ENCODE assay signal across 35 cellular contexts in genomic region chr11:64068705-64069400, GRCh38. TPM values are rescaled to one million over a fixed set of nuclear protein-coding genes. Genes with fewer than 3 reads are reported as not detected.
"Had no signal": no experiment of that assay in that cellular context is flagged by ENCODE, and none has a peak within 500 bp of the region (broad histone marks: within the 10 kb centered on the region; RNA-seq: fewer than 3 reads in every experiment).

No MANE protein-coding gene starts in this region.

- H3K9ac ChIP-seq: KMS-11 had no signal

- H3K27me3 Mint-ChIP-seq: activated CD4-positive, alpha-beta memory T cell treated with anti-CD3 and anti-CD28 coated beads, Interleukin-2, amount 10 ng/mL, durations not matched to agents 7 days and 5 days; activated CD8-positive, alpha-beta memory T cell treated with anti-CD3 and anti-CD28 coated beads, Interleukin-2, amount 10 ng/mL, durations not matched to agents 7 days and 5 days; activated naive CD8-positive, alpha-beta T cell treated with anti-CD3 and anti-CD28 coated beads for 36 hours had no signal

- H3K27me3 ChIP-seq: ascending aorta, breast epithelium had no signal

- ATAC-seq: activated CD8-positive, alpha-beta memory T cell treated with anti-CD3 and anti-CD28 coated beads, Interleukin-2, amount 10 ng/mL, durations not matched to agents 7 days and 5 days; activated T-cell treated with anti-CD3 and anti-CD28 coated beads, Interleukin-2, amount 50 U/mL, for 72 hours; activated T-helper 17 cell treated with anti-CD3 and anti-CD28 coated beads, Interleukin-2, amount 50 U/mL, for 72 hours had no signal

- H3K9me3 ChIP-seq: ascending aorta, breast epithelium had no signal

- H3K27ac ChIP-seq: ascending aorta, breast epithelium, KMS-11, VCaP had no signal

- H3K9me3 Mint-ChIP-seq: activated CD4-positive, alpha-beta memory T cell treated with anti-CD3 and anti-CD28 coated beads, Interleukin-2, amount 10 ng/mL, durations not matched to agents 7 days and 5 days; activated naive CD8-positive, alpha-beta T cell treated with anti-CD3 and anti-CD28 coated beads for 36 hours; activated T-cell treated with anti-CD3 and anti-CD28 coated beads, Interleukin-2, amount 50 U/mL, for 72 hours; activated T-helper 17 cell treated with anti-CD3 and anti-CD28 coated beads, Interleukin-2, amount 50 U/mL, for 72 hours had no signal

- H3K27ac Mint-ChIP-seq: activated CD4-positive, alpha-beta memory T cell treated with anti-CD3 and anti-CD28 coated beads, Interleukin-2, amount 10 ng/mL, durations not matched to agents 7 days and 5 days; activated CD8-positive, alpha-beta memory T cell treated with anti-CD3 and anti-CD28 coated beads, Interleukin-2, amount 10 ng/mL, durations not matched to agents 7 days and 5 days; activated naive CD8-positive, alpha-beta T cell treated with anti-CD3 and anti-CD28 coated beads for 36 hours; activated T-cell treated with anti-CD3 and anti-CD28 coated beads, Interleukin-2, amount 50 U/mL, for 72 hours; activated T-helper 17 cell treated with anti-CD3 and anti-CD28 coated beads, Interleukin-2, amount 50 U/mL, for 72 hours had no signal

- H3K4me2 ChIP-seq: KMS-11 had no signal

- DNase-seq: activated CD4-positive, alpha-beta memory T cell treated with anti-CD3 and anti-CD28 coated beads, Interleukin-2, amount 10 ng/mL, durations not matched to agents 7 days and 5 days; activated CD4-positive, alpha-beta T cell treated with anti-CD3 and anti-CD28 coated beads for 1 hour; activated CD4-positive, alpha-beta T cell treated with anti-CD3 and anti-CD28 coated beads for 48 hours; activated CD4-positive, CD25-positive, alpha-beta regulatory T cell; activated CD8-positive, alpha-beta memory T cell treated with anti-CD3 and anti-CD28 coated beads for 24 hours; activated CD8-positive, alpha-beta memory T cell treated with anti-CD3 and anti-CD28 coated beads, Interleukin-2, amount 10 ng/mL, durations not matched to agents 7 days and 5 days; activated CD8-positive, alpha-beta memory T cell treated with anti-CD3 and anti-CD28 coated beads, Interleukin-2, amount 50 U/mL, for 48 hours; activated effector memory CD4-positive, alpha-beta T cell treated with anti-CD3 and anti-CD28 coated beads, Interleukin-2, amount 50 U/mL, for 16 hours; activated naive CD4-positive, alpha-beta T cell; activated naive CD4-positive, alpha-beta T cell treated with anti-CD3 and anti-CD28 coated beads, Interleukin-2, amount 50 U/mL, for 16 hours; activated naive CD8-positive, alpha-beta T cell treated with anti-CD3 and anti-CD28 coated beads for 36 hours; activated T-cell treated with anti-CD3 and anti-CD28 coated beads, Interleukin-2, amount 50 U/mL, for 72 hours; amniotic stem cell; cerebellar nuclear complex; NCI-H146; NCI-H187; NCI-H2029 treated with DMSO at 0.1 percent for 48 hours; NCI-H2107; NCI-H2171; NCI-H510A; NCI-H526; NCI-H748 treated with DMSO at 0.1 percent for 48 hours; NK-92 treated with Interleukin-12 subunit alpha and Interleukin-12 subunit beta, amount 100 ng/mL, for 24 hours; Right ventricle myocardium superior; SW 1271; T-helper 1 cell; T-helper 2 cell; T-helper 9 cell had no signal

- H3K4me3 ChIP-seq: ascending aorta, breast epithelium had no signal

- H3K4me1 ChIP-seq: ascending aorta, breast epithelium had no signal

- H3K4me1 Mint-ChIP-seq: activated CD8-positive, alpha-beta memory T cell treated with anti-CD3 and anti-CD28 coated beads, Interleukin-2, amount 10 ng/mL, durations not matched to agents 7 days and 5 days; activated T-helper 17 cell treated with anti-CD3 and anti-CD28 coated beads, Interleukin-2, amount 50 U/mL, for 72 hours had no signal

- H3K36me3 Mint-ChIP-seq: activated CD8-positive, alpha-beta memory T cell treated with anti-CD3 and anti-CD28 coated beads, Interleukin-2, amount 10 ng/mL, durations not matched to agents 7 days and 5 days; activated naive CD8-positive, alpha-beta T cell treated with anti-CD3 and anti-CD28 coated beads for 36 hours had no signal

- H3K36me3 ChIP-seq: ascending aorta, breast epithelium had no signal

- H3K4me3 Mint-ChIP-seq: activated CD4-positive, alpha-beta memory T cell treated with anti-CD3 and anti-CD28 coated beads, Interleukin-2, amount 10 ng/mL, durations not matched to agents 7 days and 5 days; activated CD8-positive, alpha-beta memory T cell treated with anti-CD3 and anti-CD28 coated beads, Interleukin-2, amount 10 ng/mL, durations not matched to agents 7 days and 5 days; activated naive CD8-positive, alpha-beta T cell treated with anti-CD3 and anti-CD28 coated beads for 36 hours; activated T-cell treated with anti-CD3 and anti-CD28 coated beads, Interleukin-2, amount 50 U/mL, for 72 hours; activated T-helper 17 cell treated with anti-CD3 and anti-CD28 coated beads, Interleukin-2, amount 50 U/mL, for 72 hours had no signal

RNA-seq across cellular contexts. Expression of gene FLRT1, which starts 33.1 kb away (rescaled TPM):
- total RNA-seq: activated CD8-positive, alpha-beta memory T cell treated with anti-CD3 and anti-CD28 coated beads, Interleukin-2, amount 10 ng/mL, durations not matched to agents 7 days and 5 days; activated naive CD8-positive, alpha-beta T cell treated with anti-CD3 and anti-CD28 coated beads for 36 hours; activated T-helper 17 cell treated with anti-CD3 and anti-CD28 coated beads, Interleukin-2, amount 50 U/mL, for 72 hours; breast epithelium; LHCN-M2; OCI-LY7 had no signal
